28 cellular contexts compared by ENCODE assay signal in genomic region chr11:68018730-68019190, GRCh38. TPM values are rescaled to one million over a fixed set of nuclear protein-coding genes. Genes with fewer than 3 reads are reported as not detected.
"Had no signal": no experiment of that assay in that cellular context is flagged by ENCODE, and none has a peak within 500 bp of the region (broad histone marks: within the 10 kb centered on the region; RNA-seq: fewer than 3 reads in every experiment).

No MANE protein-coding gene starts in this region.

- H3K4me1 Mint-ChIP-seq: activated CD4-positive, alpha-beta memory T cell treated with anti-CD3 and anti-CD28 coated beads, Interleukin-2, amount 10 ng/mL, durations not matched to agents 7 days and 5 days had no signal

- H3K9me3 Mint-ChIP-seq: activated CD4-positive, alpha-beta memory T cell treated with anti-CD3 and anti-CD28 coated beads, Interleukin-2, amount 10 ng/mL, durations not matched to agents 7 days and 5 days; activated naive CD4-positive, alpha-beta T cell treated with anti-CD3 and anti-CD28 coated beads, Interleukin-2, amount 50 U/mL, for 72 hours; activated T-cell treated with anti-CD3 and anti-CD28 coated beads, Interleukin-2, amount 50 U/mL, for 24 hours; activated T-helper 2 cell treated with anti-CD3 and anti-CD28 coated beads, Interferon-gamma antibody, Interleukin-2, Interleukin-4, amounts not matched to agents 10 μg/mL and 5 μg/mL and 100 μg/mL, durations not matched to agents 14 hours and 24 hours and 36 hours had no signal

- H3K27me3 ChIP-seq: adrenal gland, body of pancreas, breast epithelium, SJCRH30 had no signal

- FAIRE-seq: astrocyte had no signal

- H3K27ac ChIP-seq: breast epithelium, SJCRH30, SK-N-MC, WERI-Rb-1 had no signal

- H3K36me3 Mint-ChIP-seq: activated naive CD4-positive, alpha-beta T cell treated with anti-CD3 and anti-CD28 coated beads, Interleukin-2, amount 50 U/mL, for 72 hours had no signal

- H3K9me3 ChIP-seq: adrenal gland, body of pancreas, breast epithelium, SJCRH30 had no signal

- DNase-seq: activated CD4-positive, alpha-beta memory T cell treated with anti-CD3 and anti-CD28 coated beads, Interleukin-2, amount 10 ng/mL, durations not matched to agents 7 days and 5 days; activated CD4-positive, alpha-beta T cell treated with anti-CD3 and anti-CD28 coated beads for 1 hour; activated CD4-positive, alpha-beta T cell treated with anti-CD3 and anti-CD28 coated beads for 48 hours; activated CD4-positive, CD25-positive, alpha-beta regulatory T cell; activated gamma-delta T cell; activated naive CD4-positive, alpha-beta T cell treated with Interleukin-2 at 50 U/mL for 16 hours; activated T-cell treated with anti-CD3 and anti-CD28 coated beads, Interleukin-2, amount 50 U/mL, for 24 hours; adrenal gland; body of pancreas; NCI-H1092 treated with DMSO at 0.1 percent for 48 hours; NCI-H1417; NCI-H146; NCI-H187 treated with DMSO at 0.1 percent for 48 hours; NCI-H2081; NCI-H510A; NCI-H748 treated with DMSO at 0.1 percent for 48 hours; OCI-M1; SHP77; SJCRH30; T1000; WERI-Rb-1 had no signal

- H3K4me3 Mint-ChIP-seq: activated CD4-positive, alpha-beta memory T cell treated with anti-CD3 and anti-CD28 coated beads, Interleukin-2, amount 10 ng/mL, durations not matched to agents 7 days and 5 days; activated T-cell treated with anti-CD3 and anti-CD28 coated beads, Interleukin-2, amount 50 U/mL, for 24 hours had no signal

- H3K27ac Mint-ChIP-seq: activated CD4-positive, alpha-beta memory T cell treated with anti-CD3 and anti-CD28 coated beads, Interleukin-2, amount 10 ng/mL, durations not matched to agents 7 days and 5 days; activated naive CD4-positive, alpha-beta T cell treated with anti-CD3 and anti-CD28 coated beads, Interleukin-2, amount 50 U/mL, for 72 hours; activated T-cell treated with anti-CD3 and anti-CD28 coated beads, Interleukin-2, amount 50 U/mL, for 24 hours; activated T-helper 2 cell treated with anti-CD3 and anti-CD28 coated beads, Interferon-gamma antibody, Interleukin-2, Interleukin-4, amounts not matched to agents 10 μg/mL and 5 μg/mL and 100 μg/mL, durations not matched to agents 14 hours and 24 hours and 36 hours had no signal

- H3K27me3 Mint-ChIP-seq: activated CD4-positive, alpha-beta memory T cell treated with anti-CD3 and anti-CD28 coated beads, Interleukin-2, amount 10 ng/mL, durations not matched to agents 7 days and 5 days; activated T-cell treated with anti-CD3 and anti-CD28 coated beads, Interleukin-2, amount 50 U/mL, for 24 hours had no signal

- H3K4me3 ChIP-seq: adrenal gland, body of pancreas, breast epithelium, SJCRH30, SK-N-MC had no signal

- H3K36me3 ChIP-seq: breast epithelium, SJCRH30, WERI-Rb-1 had no signal

RNA-seq across cellular contexts. Expression of gene ALDH3B1, which starts 8.6 kb away (rescaled TPM):
- total RNA-seq: activated CD4-positive, alpha-beta memory T cell treated with anti-CD3 and anti-CD28 coated beads, Interleukin-2, amount 10 ng/mL, durations not matched to agents 7 days and 5 days; activated T-helper 2 cell treated with anti-CD3 and anti-CD28 coated beads, Interferon-gamma antibody, Interleukin-2, Interleukin-4, amounts not matched to agents 10 μg/mL and 5 μg/mL and 100 μg/mL, durations not matched to agents 14 hours and 24 hours and 36 hours; T-helper 1 cell treated with Interleukin-12 subunit alpha and Interleukin-12 subunit beta and Interleukin-4 antibody, amounts not matched to agents 30 ng/mL and 1 ng/mL, for 36 hours; T-helper 2 cell treated with Interferon-gamma antibody and Interleukin-4, amounts not matched to agents 100 ng/mL and 5 ng/mL, for 36 hours had no signal

RNA-seq across cellular contexts. Expression of gene UNC93B1, which starts 14.9 kb away (rescaled TPM):
- total RNA-seq: SJCRH30 had no signal
